14 cellular contexts compared by ENCODE assay signal in the genomic region with DNA sequence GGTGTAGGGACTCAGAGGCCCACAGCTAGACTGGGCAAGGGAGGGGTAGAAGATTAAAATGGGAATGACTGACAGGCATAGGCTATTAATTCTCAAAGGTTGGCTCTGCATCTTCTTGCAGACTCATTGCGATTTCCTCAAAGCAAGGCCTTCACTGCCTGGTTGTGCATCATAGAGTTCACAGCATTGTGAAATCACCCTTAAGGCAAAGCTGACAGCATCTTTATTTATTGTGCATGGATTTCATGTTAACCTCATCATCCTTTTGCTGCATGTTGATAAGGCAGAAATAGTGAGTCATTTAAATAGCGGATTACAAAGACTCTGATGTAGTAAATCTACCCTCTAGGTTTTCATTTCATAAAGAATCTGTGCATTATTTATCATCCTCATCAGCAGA. TPM values are rescaled to one million over a fixed set of nuclear protein-coding genes. Genes with fewer than 3 reads are reported as not detected.
DNase-seq lines count a peak whose midpoint lies in the region; ATAC-seq and TF ChIP-seq lines count a peak whose summit lies in the region.
"Had no signal": no experiment of that assay in that cellular context is flagged by ENCODE, and none has a peak within 500 bp of the region (broad histone marks: within the 10 kb centered on the region; RNA-seq: fewer than 3 reads in every experiment).

No MANE protein-coding gene starts in this region.

- H3K27ac ChIP-seq in RWPE2 (ENCODE audit: poor library complexity, severe bottlenecking): no peak overlapping the region
- H3K27ac ChIP-seq: Peyer's patch had no signal

- H3K9me3 ChIP-seq in RWPE2 (ENCODE audit: severe bottlenecking): no peaks in the 10 kb centered on the region
- H3K9me3 ChIP-seq: Peyer's patch had no signal

- H3K36me3 Mint-ChIP-seq in activated CD8-positive, alpha-beta memory T cell treated with anti-CD3 and anti-CD28 coated beads, Interleukin-2, amount 10 ng/mL, durations not matched to agents 7 days and 5 days: no peaks in the 10 kb centered on the region

- CTCF ChIA-PET in activated CD8-positive, alpha-beta memory T cell treated with anti-CD3 and anti-CD28 coated beads, Interleukin-2, amount 10 ng/mL, durations not matched to agents 7 days and 5 days (lab: Charles Lee): no interaction called here

- H3K36me3 ChIP-seq in RWPE2 (ENCODE audit: low read depth): no peaks in the 10 kb centered on the region
- H3K36me3 ChIP-seq: Peyer's patch had no signal

- peaks cover 0 to 13% of the 10 kb centered on the region in 2 donors for H3K9me3 Mint-ChIP-seq in stimulated activated naive CD8-positive, alpha-beta T cell treated with anti-CD3 and anti-CD28 coated beads, Interleukin-15, amount 100 ng/mL, for 72 hours
- no peaks in the 10 kb centered on the region for H3K9me3 Mint-ChIP-seq in activated CD8-positive, alpha-beta memory T cell treated with anti-CD3 and anti-CD28 coated beads, Interleukin-2, amount 10 ng/mL, durations not matched to agents 7 days and 5 days (ENCODE audit: low read depth)
- H3K9me3 Mint-ChIP-seq: T-helper 2 cell treated with Interferon-gamma antibody and Interleukin-4, amounts not matched to agents 5 μg/mL and 100 μg/mL, for 36 hours had no signal

- no peak overlapping the region for H3K27ac Mint-ChIP-seq in stimulated activated naive CD8-positive, alpha-beta T cell treated with anti-CD3 and anti-CD28 coated beads, Interleukin-15, amount 100 ng/mL, for 72 hours
- no peak overlapping the region for H3K27ac Mint-ChIP-seq in activated CD8-positive, alpha-beta memory T cell treated with anti-CD3 and anti-CD28 coated beads, Interleukin-2, amount 10 ng/mL, durations not matched to agents 7 days and 5 days
- H3K27ac Mint-ChIP-seq: T-helper 2 cell treated with Interferon-gamma antibody and Interleukin-4, amounts not matched to agents 5 μg/mL and 100 μg/mL, for 36 hours had no signal

- H3K4me1 ChIP-seq in RWPE2 (ENCODE audit: insufficient read depth, poor library complexity, severe bottlenecking): peaks cover 11% of the 10 kb centered on the region
- H3K4me1 ChIP-seq: Peyer's patch had no signal

- H3K27me3 ChIP-seq in RWPE2 (ENCODE audit: insufficient read depth, poor library complexity, severe bottlenecking): no peaks in the 10 kb centered on the region
- H3K27me3 ChIP-seq: Peyer's patch had no signal

- no peak overlapping the region for H3K4me3 Mint-ChIP-seq in stimulated activated naive CD8-positive, alpha-beta T cell treated with anti-CD3 and anti-CD28 coated beads, Interleukin-15, amount 100 ng/mL, for 72 hours
- no peak overlapping the region for H3K4me3 Mint-ChIP-seq in activated CD8-positive, alpha-beta memory T cell treated with anti-CD3 and anti-CD28 coated beads, Interleukin-2, amount 10 ng/mL, durations not matched to agents 7 days and 5 days
- H3K4me3 Mint-ChIP-seq: T-helper 2 cell treated with Interferon-gamma antibody and Interleukin-4, amounts not matched to agents 5 μg/mL and 100 μg/mL, for 36 hours had no signal

- ATAC-seq in left ventricle myocardium superior: peak; percentile 26
- ATAC-seq in RWPE2 (ENCODE audit: low read depth): peak; percentile 86
- no peak for ATAC-seq in GM21360 (IDR thresholded peaks at IDR 0.05; ENCODE audit: unreplicated experiment)
- no peak for ATAC-seq in stimulated activated naive CD8-positive, alpha-beta T cell treated with anti-CD3 and anti-CD28 coated beads, Interleukin-15, amount 100 ng/mL, for 72 hours
- ATAC-seq in GM19395 (IDR thresholded peaks at IDR 0.05; ENCODE audit: unreplicated experiment): no peak
- no peak for ATAC-seq in activated CD8-positive, alpha-beta memory T cell treated with anti-CD3 and anti-CD28 coated beads, Interleukin-2, amount 10 ng/mL, durations not matched to agents 7 days and 5 days

- H3K4me3 ChIP-seq in RWPE2 (ENCODE audit: severe bottlenecking) (no peak overlapping the region), fibroblast of mammary gland (ENCODE audit: control insufficient read depth, low read depth, low read length) (no peak overlapping the region)
- H3K4me3 ChIP-seq: Peyer's patch had no signal

- no peak for DNase-seq in left ventricle myocardium superior
- no peak for DNase-seq in cardiac septum (ENCODE audit: low spot score)
- DNase-seq in RWPE2 (ENCODE audit: low spot score): no peak
- DNase-seq in fibroblast of mammary gland (ENCODE audit: low read depth): peak; percentile 93
- no peak for DNase-seq in stimulated activated naive CD8-positive, alpha-beta T cell treated with anti-CD3 and anti-CD28 coated beads, Interleukin-15, amount 100 ng/mL, for 72 hours
- DNase-seq in activated CD8-positive, alpha-beta memory T cell treated with anti-CD3 and anti-CD28 coated beads, Interleukin-2, amount 10 ng/mL, durations not matched to agents 7 days and 5 days: no peak
- DNase-seq: ACHN; central memory CD4-positive, alpha-beta T cell; NCI-H1048; Peyer's patch had no signal

- no peak for TF ChIP-seq CTCF in RWPE2 (IDR thresholded peaks at IDR 0.05; ENCODE audit: poor library complexity, severe bottlenecking)
- no peak for TF ChIP-seq CTCF in fibroblast of mammary gland (conservative IDR thresholded peaks at IDR 0.05; ENCODE audit: control insufficient read depth, insufficient read depth, low read depth, low read length)

- intact Hi-C loops in left ventricle myocardium superior (cut with micrococcal nuclease): no loop called here
- intact Hi-C loops in cardiac septum (cut with DNase I): loop anchor here (5.0 kb wide), 1 partner anchor 96 kb away; no protein-coding TSS in a partner anchor

- H3K4me1 Mint-ChIP-seq in stimulated activated naive CD8-positive, alpha-beta T cell treated with anti-CD3 and anti-CD28 coated beads, Interleukin-15, amount 100 ng/mL, for 72 hours: no peaks in the 10 kb centered on the region
- no peaks in the 10 kb centered on the region for H3K4me1 Mint-ChIP-seq in activated CD8-positive, alpha-beta memory T cell treated with anti-CD3 and anti-CD28 coated beads, Interleukin-2, amount 10 ng/mL, durations not matched to agents 7 days and 5 days

- H3K27me3 Mint-ChIP-seq in stimulated activated naive CD8-positive, alpha-beta T cell treated with anti-CD3 and anti-CD28 coated beads, Interleukin-15, amount 100 ng/mL, for 72 hours: peaks cover 21% of the 10 kb centered on the region
- no peaks in the 10 kb centered on the region for H3K27me3 Mint-ChIP-seq in activated CD8-positive, alpha-beta memory T cell treated with anti-CD3 and anti-CD28 coated beads, Interleukin-2, amount 10 ng/mL, durations not matched to agents 7 days and 5 days

RNA-seq across cellular contexts. Expression of gene PALM2AKAP2, which starts 13.6 kb away (rescaled TPM):
- total RNA-seq in left ventricle myocardium superior: 76.1 TPM
- total RNA-seq in cardiac septum: 165 TPM
- not detected for total RNA-seq in activated CD8-positive, alpha-beta memory T cell treated with anti-CD3 and anti-CD28 coated beads, Interleukin-2, amount 10 ng/mL, durations not matched to agents 7 days and 5 days
- total RNA-seq: endothelial cell of umbilical vein had no signal

Comparison
In these comparisons a context has a peak if more than half of its experiments do, and no peak if none do; other contexts are left out.
1. ATAC-seq: peak in left ventricle myocardium superior (single experiment) and RWPE2 (single experiment); none in GM21360 (single experiment), stimulated activated naive CD8-positive, alpha-beta T cell treated with anti-CD3 and anti-CD28 coated beads, Interleukin-15, amount 100 ng/mL, for 72 hours (single experiment), GM19395 (single experiment) and activated CD8-positive, alpha-beta memory T cell treated with anti-CD3 and anti-CD28 coated beads, Interleukin-2, amount 10 ng/mL, durations not matched to agents 7 days and 5 days (single experiment).
2. RNA of gene PALM2AKAP2, which starts 13.6 kb away (total RNA-seq): 165 TPM in cardiac septum (single experiment) and 76.1 TPM in left ventricle myocardium superior (single experiment); not detected in activated CD8-positive, alpha-beta memory T cell treated with anti-CD3 and anti-CD28 coated beads, Interleukin-2, amount 10 ng/mL, durations not matched to agents 7 days and 5 days; every median in the first group is over 10 times any median in the second.